In genomic region chr20:17615645-17616479, GRCh38 we compare ENCODE assay signal across 12 cellular contexts. TPM values are rescaled to one million over a fixed set of nuclear protein-coding genes. Genes with fewer than 3 reads are reported as not detected.
DNase-seq lines count a peak whose midpoint lies in the region; ATAC-seq and TF ChIP-seq lines count a peak whose summit lies in the region.
"Had no signal": no experiment of that assay in that cellular context is flagged by ENCODE, and none has a peak within 500 bp of the region (broad histone marks: within the 10 kb centered on the region; RNA-seq: fewer than 3 reads in every experiment).

No MANE protein-coding gene starts in this region.

- H3K4me3 ChIP-seq in Peyer's patch (no peak overlapping the region), right cardiac atrium (ENCODE audit: low read length) (no peak overlapping the region), testis (no peak overlapping the region)
- H3K4me3 ChIP-seq: SJSA1 had no signal

- DNase-seq in activated T-cell treated with anti-CD3 and anti-CD28 coated beads, Interleukin-2, amount 50 U/mL, for 1 hour, result peak; percentile 15
- DNase-seq in activated T-cell treated with anti-CD3 and anti-CD28 coated beads for 4 hours, result no peak
- DNase-seq in Peyer's patch, result peak; percentile 6 to 48 (median 44)
- DNase-seq in right cardiac atrium, result peak; percentile 19 to 62 (median 62)
- peak; percentile 11 for DNase-seq in testis
- DNase-seq: activated CD4-positive, alpha-beta T cell treated with anti-CD3 and anti-CD28 coated beads for 36 hours; NCI-H1694 treated with DMSO at 0.1 percent for 48 hours; stimulated activated CD4-positive, alpha-beta T cell treated with anti-CD3 and anti-CD28 coated beads, Interleukin-2, amount 100 ng/mL, for 48 hours had no signal

- peak overlapping the region in 3 of 4 donors; percentile 10 to 70 (median 33) for H3K27ac ChIP-seq in Peyer's patch
- no peak overlapping the region for H3K27ac ChIP-seq in right cardiac atrium (ENCODE audit: low read length)
- no peak overlapping the region for H3K27ac ChIP-seq in testis
- H3K27ac ChIP-seq: SJSA1 had no signal

- H3K9me3 ChIP-seq in Peyer's patch, result no peaks in the 10 kb centered on the region
- H3K9me3 ChIP-seq in right cardiac atrium (ENCODE audit: control insufficient read depth, low read length), result no peaks in the 10 kb centered on the region
- H3K9me3 ChIP-seq in testis, result no peaks in the 10 kb centered on the region
- H3K9me3 ChIP-seq: SJSA1 had no signal

- H3K4me1 ChIP-seq in Peyer's patch (peaks cover 0 to 41% (median 0%) of the 10 kb centered on the region in 4 donors), right cardiac atrium (ENCODE audit: control insufficient read depth, insufficient read depth, low read length) (peaks cover 8% of the 10 kb centered on the region), testis (peaks cover 15% of the 10 kb centered on the region)

- TF ChIP-seq POLR2A in Peyer's patch (IDR thresholded peaks at IDR 0.05) (no peak), testis (IDR thresholded peaks at IDR 0.05) (no peak)

- 62% methylated on average over 22 of the region's 22 CpGs for WGBS in right cardiac atrium
- WGBS in testis, 2 donors, result 52 to 73% methylated on average over 5 to 22 of the region's 22 CpGs

- H3K36me3 ChIP-seq in Peyer's patch, result peaks cover 0 to 62% (median 0%) of the 10 kb centered on the region in 3 donors
- H3K36me3 ChIP-seq in testis (ENCODE audit: low read depth, missing control alignments), result no peaks in the 10 kb centered on the region

- ATAC-seq in right cardiac atrium, result no peak
- no peak for ATAC-seq in HG03159 (IDR thresholded peaks at IDR 0.05; ENCODE audit: unreplicated experiment)
- ATAC-seq in HG03521 (IDR thresholded peaks at IDR 0.05; ENCODE audit: unreplicated experiment), result no peak
- no peak for ATAC-seq in GM21381 (IDR thresholded peaks at IDR 0.05; ENCODE audit: unreplicated experiment)
- ATAC-seq: activated CD4-positive, alpha-beta T cell treated with anti-CD3 and anti-CD28 coated beads for 36 hours had no signal

- H3K27me3 ChIP-seq in Peyer's patch (no peaks in the 10 kb centered on the region), right cardiac atrium (ENCODE audit: control insufficient read depth, insufficient read depth) (no peaks in the 10 kb centered on the region), testis (no peaks in the 10 kb centered on the region)
- H3K27me3 ChIP-seq: SJSA1 had no signal

- intact Hi-C loops in right cardiac atrium (cut with DNase I), result loop anchor here in 2 of 4 donors (5.0 kb wide), 1 partner anchor 79 kb away; no protein-coding TSS in a partner anchor
- intact Hi-C loops in testis (cut with DNase I; ENCODE audit: low total_unique reads), result loop anchor here (5.0 kb wide), 1 partner anchor 79 kb away; no protein-coding TSS in a partner anchor

- TF ChIP-seq CTCF in Peyer's patch (IDR thresholded peaks at IDR 0.05) (no peak), testis (IDR thresholded peaks at IDR 0.05) (no peak)

RNA-seq across cellular contexts. Expression of gene DSTN, which starts 46.0 kb away (rescaled TPM):
- total RNA-seq in Peyer's patch, result 100 to 1,000 TPM; 111 to 151 (median 117) TPM
- total RNA-seq in right cardiac atrium, result 100 to 1,000 TPM; 720 to 770 (median 741) TPM
- 929 TPM for polyA plus RNA-seq in right cardiac atrium
- total RNA-seq in testis, result 100 to 1,000 TPM; 121 to 148 TPM
- polyA plus RNA-seq in testis (ENCODE audit: insufficient read depth, low read depth, low replicate concordance), result 301 TPM

Comparison
In these comparisons a context has a peak if more than half of its experiments do, and no peak if none do; other contexts are left out.
1. H3K27ac ChIP-seq: peak in Peyer's patch (3 of 4); none in right cardiac atrium (single experiment) and testis (0 of 2).
2. RNA of gene DSTN, which starts 46.0 kb away (total RNA-seq): 720 to 770 TPM in right cardiac atrium; 121 to 148 TPM in testis and 111 to 151 TPM in Peyer's patch; every median in the first group is over 4 times any median in the second.